14 cellular contexts compared by ENCODE assay signal in genomic region chr4:142377345-142378091, GRCh38.
DNase-seq lines count a peak whose midpoint lies in the region; ATAC-seq and TF ChIP-seq lines count a peak whose summit lies in the region.
"Had no signal": no experiment of that assay in that cellular context is flagged by ENCODE, and none has a peak within 500 bp of the region (broad histone marks: within the 10 kb centered on the region; RNA-seq: fewer than 3 reads in every experiment).

No MANE protein-coding gene starts in this region.

- H3K4me3 ChIP-seq in ascending aorta (no peak overlapping the region), skeletal muscle satellite cell (ENCODE audit: low read length) (no peak overlapping the region)
- H3K4me3 ChIP-seq: lower lobe of right lung, ovary, upper lobe of left lung had no signal

- H3K36me3 ChIP-seq in ascending aorta (no peaks in the 10 kb centered on the region), skeletal muscle satellite cell (ENCODE audit: insufficient read depth, low read length) (no peaks in the 10 kb centered on the region)
- H3K36me3 ChIP-seq: lower lobe of right lung, ovary, upper lobe of left lung had no signal

- intact Hi-C loops in activated naive CD4-positive, alpha-beta T cell treated with anti-CD3 and anti-CD28 coated beads for 36 hours (cut with micrococcal nuclease): loop anchor here (1.0 to 10.0 kb wide), 9 partner anchors 10 to 1137 kb away; partner anchors contain the start of gene SMARCA5
- intact Hi-C loops in ascending aorta (cut with DNase I): loop anchor here (2.0 to 10.0 kb wide), 4 partner anchors 27 to 743 kb away; partner anchors contain the start of gene IL15

- H3K4me2 ChIP-seq in skeletal muscle satellite cell (ENCODE audit: low read length): no peak overlapping the region

- H3K4me3 Mint-ChIP-seq in activated naive CD4-positive, alpha-beta T cell treated with anti-CD3 and anti-CD28 coated beads for 36 hours: peak overlapping the region; percentile 59

- no peaks in the 10 kb centered on the region for H3K27me3 Mint-ChIP-seq in activated naive CD4-positive, alpha-beta T cell treated with anti-CD3 and anti-CD28 coated beads for 36 hours (ENCODE audit: low read depth)

- H3K27ac ChIP-seq in ascending aorta: peak overlapping the region; percentile 61
- H3K27ac ChIP-seq: lower lobe of right lung, ovary, upper lobe of left lung had no signal

- no peaks in the 10 kb centered on the region for H3K9me3 Mint-ChIP-seq in activated naive CD4-positive, alpha-beta T cell treated with anti-CD3 and anti-CD28 coated beads for 36 hours

- no peak for DNase-seq in activated naive CD4-positive, alpha-beta T cell treated with anti-CD3 and anti-CD28 coated beads for 36 hours
- no peak for DNase-seq in activated naive CD4-positive, alpha-beta T cell treated with anti-CD3 and anti-CD28 coated beads, Interleukin-2, amount 50 U/mL, for 16 hours
- DNase-seq in ascending aorta (ENCODE audit: low spot score in 2 of 2) (no peak), activated gamma-delta T cell treated with Interleukin-2 at 50 U/mL for 16 hours (no peak), NCI-H1092 treated with DMSO at 0.1 percent for 48 hours (lab: John Stamatoyannopoulos, UW) (no peak)
- DNase-seq: DMS 273 treated with DMSO at 0.1 percent for 48 hours, lower lobe of right lung, NCI-H1417, NCI-H510A, ovary, upper lobe of left lung had no signal

- H3K4me1 ChIP-seq in ascending aorta (peaks cover 4 to 26% of the 10 kb centered on the region in 2 donors), skeletal muscle satellite cell (ENCODE audit: control insufficient read depth, insufficient read depth, low read length) (peaks cover 72% of the 10 kb centered on the region)
- H3K4me1 ChIP-seq: lower lobe of right lung had no signal

- no peaks in the 10 kb centered on the region for H3K9me3 ChIP-seq in ascending aorta
- H3K9me3 ChIP-seq in skeletal muscle satellite cell (replicated peaks; ENCODE audit: low read length): no peaks in the 10 kb centered on the region
- H3K9me3 ChIP-seq: lower lobe of right lung, ovary, upper lobe of left lung had no signal

- ATAC-seq in HG03280 (IDR thresholded peaks at IDR 0.05; ENCODE audit: unreplicated experiment): peak; percentile 55
- ATAC-seq in GM21390 (IDR thresholded peaks at IDR 0.05; ENCODE audit: unreplicated experiment): no peak
- ATAC-seq: lower lobe of right lung had no signal

- H3K9ac ChIP-seq in skeletal muscle satellite cell (ENCODE audit: low read depth, low read length): peak overlapping the region; percentile 78

- no peak for TF ChIP-seq CTCF in ascending aorta (IDR thresholded peaks at IDR 0.05)

- no peaks in the 10 kb centered on the region for H3K27me3 ChIP-seq in ascending aorta
- no peaks in the 10 kb centered on the region for H3K27me3 ChIP-seq in skeletal muscle satellite cell (ENCODE audit: control insufficient read depth, insufficient read depth, low read length)
- H3K27me3 ChIP-seq: ovary, upper lobe of left lung had no signal

- CTCF ChIA-PET in activated naive CD4-positive, alpha-beta T cell treated with anti-CD3 and anti-CD28 coated beads for 36 hours (lab: Charles Lee): interaction anchor here (1.0 to 2.6 kb wide), 6 partner anchors 11 to 190 kb away, joined by 3 to 16 read pairs (median 6); no protein-coding TSS in a partner anchor

- peaks cover 71% of the 10 kb centered on the region for H3K4me1 Mint-ChIP-seq in activated naive CD4-positive, alpha-beta T cell treated with anti-CD3 and anti-CD28 coated beads for 36 hours (ENCODE audit: low read depth)

- H3K36me3 Mint-ChIP-seq in activated naive CD4-positive, alpha-beta T cell treated with anti-CD3 and anti-CD28 coated beads for 36 hours (ENCODE audit: low read depth): peaks cover 3% of the 10 kb centered on the region

- H3K27ac Mint-ChIP-seq in activated naive CD4-positive, alpha-beta T cell treated with anti-CD3 and anti-CD28 coated beads for 36 hours: peak overlapping the region; percentile 75
